8 cellular contexts compared by ENCODE assay signal in genomic region chr10:15439381-15439837, GRCh38.
DNase-seq lines count a peak whose midpoint lies in the region; ATAC-seq and TF ChIP-seq lines count a peak whose summit lies in the region.

No MANE protein-coding gene starts in this region.

- 4% methylated on average over 10 of the region's 12 CpGs for WGBS in mammary epithelial cell (ENCODE audit: low coverage, missing lambda C conversion rate)
- WGBS in stomach, 5 donors: 1 to 5% (median 3%) methylated on average over 12 of the region's 12 CpGs

- no peaks in the 10 kb centered on the region for H4K20me1 ChIP-seq in mammary epithelial cell (ENCODE audit: insufficient read depth, low read length)

- peak; percentile 28 to 40 for TF ChIP-seq CTCF in mammary epithelial cell (conservative IDR thresholded peaks at IDR 0.05 in 1 of 2, IDR thresholded peaks at IDR 0.05 in 1 of 2; ENCODE audit: extremely low read depth in 1 of 2, insufficient read depth in 1 of 2, low read depth in 1 of 2, low read length in 2 of 2)
- TF ChIP-seq CTCF in stomach (IDR thresholded peaks at IDR 0.05): no peak

- H3K9me3 ChIP-seq in mammary epithelial cell (replicated peaks; ENCODE audit: insufficient read depth, low read length): no peaks in the 10 kb centered on the region
- no peaks in the 10 kb centered on the region for H3K9me3 ChIP-seq in stomach

- no peak overlapping the region for H3K27ac ChIP-seq in mammary epithelial cell (ENCODE audit: insufficient read depth, low read depth, low read length)
- peak overlapping the region in 4 of 5 donors; percentile 21 to 65 (median 46) for H3K27ac ChIP-seq in stomach

- CTCF ChIA-PET in HEK293T (lab: Yijun Ruan, JAX): interaction anchor here (0.7 to 3.3 kb wide), 15 partner anchors 9 to 573 kb away, joined by 3 to 14 read pairs (median 3); partner anchors contain the start of gene ITGA8
- CTCF ChIA-PET in mammary epithelial cell (lab: Charles Lee; ENCODE audit: low non-redundant PET): interaction anchor here (0.6 to 0.7 kb wide), 2 partner anchors 69 to 183 kb away, joined by 3 to 4 read pairs; no protein-coding TSS in a partner anchor

- intact Hi-C loops in mammary epithelial cell (cut with micrococcal nuclease): no loop called here
- intact Hi-C loops in left colon (cut with DNase I, micrococcal nuclease): loop anchor here in 1 of 2 donors (10.0 kb wide), 1 partner anchor 385 kb away; no protein-coding TSS in a partner anchor
- intact Hi-C loops in stomach (cut with DNase I; ENCODE audit: low total_unique reads): loop anchor here (10.0 kb wide), 1 partner anchor 285 kb away; no protein-coding TSS in a partner anchor

- H3K36me3 ChIP-seq in mammary epithelial cell (ENCODE audit: insufficient read depth, low read length): no peaks in the 10 kb centered on the region
- no peaks in the 10 kb centered on the region for H3K36me3 ChIP-seq in stomach

- no peak for TF ChIP-seq EP300 in stomach (IDR thresholded peaks at IDR 0.05)

- H2AFZ ChIP-seq in mammary epithelial cell (ENCODE audit: low read depth, low read length): peak overlapping the region; percentile 92

- in situ Hi-C loops in mammary epithelial cell (cut with MboI; ENCODE audit: low sequenced_read_pairs in 2 of 2): no loop called here

- TF ChIP-seq POLR2A in stomach (IDR thresholded peaks at IDR 0.05): no peak

- no TSS peak for BruUV-seq in mammary epithelial cell (replicated peaks; lab: Mats Ljungman, UMichigan)

- POLR2A ChIA-PET in HEK293T (lab: Yijun Ruan, JAX): interaction anchor here (1.3 to 1.4 kb wide), 2 partner anchors 103 to 280 kb away, joined by 3 to 7 read pairs; partner anchors contain the start of gene ITGA8

- peak; percentile 62 for DNase-seq in HEK293T (ENCODE audit: extremely low spot score)
- peak; percentile 3 for DNase-seq in mammary epithelial cell
- DNase-seq in left colon: peak in 1 of 2 donors; percentile 13
- DNase-seq in stomach: no peak
- DNase-seq in effector CD8-positive, alpha-beta T cell (lab: John Stamatoyannopoulos, UW): no peak
- no peak for DNase-seq in stimulated activated CD4-positive, alpha-beta T cell treated with anti-CD3 and anti-CD28 coated beads, Interleukin-15, amount 100 ng/mL, for 24 hours

- peak overlapping the region; percentile 82 for H3K4me2 ChIP-seq in mammary epithelial cell (ENCODE audit: insufficient read depth, low read depth, low read length)

- H3K9ac ChIP-seq in mammary epithelial cell (ENCODE audit: insufficient read depth, low read length): no peak overlapping the region

- dilution Hi-C loops in mammary epithelial cell (cut with HindIII; ENCODE audit: low sequenced_read_pairs): no loop called here

- H3K79me2 ChIP-seq in mammary epithelial cell (ENCODE audit: insufficient read depth, low read length): no peaks in the 10 kb centered on the region

- peak overlapping the region in 2 of 3 experiments; percentile 21 to 28 for H3K4me3 ChIP-seq in mammary epithelial cell (replicated peaks in 1 of 3; ENCODE audit: insufficient read depth in 1 of 3, low read depth in 2 of 3, low read length in 3 of 3)
- H3K4me3 ChIP-seq in stomach: peak overlapping the region in 2 of 4 donors; percentile 18 to 20

- ATAC-seq in left colon: peak; percentile 82
- no peak for ATAC-seq in GM19023 (IDR thresholded peaks at IDR 0.05; ENCODE audit: unreplicated experiment)
- no peak for ATAC-seq in GM21526 (IDR thresholded peaks at IDR 0.05; ENCODE audit: low FRiP score, unreplicated experiment)

- peaks cover 3% of the 10 kb centered on the region for H3K27me3 ChIP-seq in mammary epithelial cell (ENCODE audit: insufficient read depth, low read length)
- H3K27me3 ChIP-seq in stomach: peaks cover 0 to 4% (median 0%) of the 10 kb centered on the region in 3 donors

- peaks cover 3% of the 10 kb centered on the region for H3K4me1 ChIP-seq in mammary epithelial cell (ENCODE audit: insufficient read depth, low read length)
- H3K4me1 ChIP-seq in stomach: peaks cover 0 to 20% (median 8%) of the 10 kb centered on the region in 4 donors

TF ChIP-seq in HEK293T, 16 proteins besides CTCF, POLR2A, EP300 and RAD21:
- TF ChIP-seq PKNOX1 (IDR thresholded peaks at IDR 0.05) (peak; percentile 8; the same call in 1 of the 2 replicates), ZNF384 (IDR thresholded peaks at IDR 0.05) (peak; percentile 49; the same call in 1 of the 2 replicates), SP1 (IDR thresholded peaks at IDR 0.05) (no peak), ELF4 (IDR thresholded peaks at IDR 0.05) (no peak)
TF ChIP-seq in HEK293T: peak in this region for 2.

Comparison
In these comparisons a context has a peak if more than half of its experiments do, and no peak if none do; other contexts are left out.
1. DNase-seq: peak in HEK293T (single experiment) and mammary epithelial cell (single experiment); none in stomach (single experiment), effector CD8-positive, alpha-beta T cell (single experiment) and stimulated activated CD4-positive, alpha-beta T cell treated with anti-CD3 and anti-CD28 coated beads, Interleukin-15, amount 100 ng/mL, for 24 hours (single experiment).
2. CTCF ChIP-seq: peak in mammary epithelial cell (2 of 2); none in stomach (0 of 7).